Comparison of ENCODE assay signal across 8 cellular contexts in the genomic region with DNA sequence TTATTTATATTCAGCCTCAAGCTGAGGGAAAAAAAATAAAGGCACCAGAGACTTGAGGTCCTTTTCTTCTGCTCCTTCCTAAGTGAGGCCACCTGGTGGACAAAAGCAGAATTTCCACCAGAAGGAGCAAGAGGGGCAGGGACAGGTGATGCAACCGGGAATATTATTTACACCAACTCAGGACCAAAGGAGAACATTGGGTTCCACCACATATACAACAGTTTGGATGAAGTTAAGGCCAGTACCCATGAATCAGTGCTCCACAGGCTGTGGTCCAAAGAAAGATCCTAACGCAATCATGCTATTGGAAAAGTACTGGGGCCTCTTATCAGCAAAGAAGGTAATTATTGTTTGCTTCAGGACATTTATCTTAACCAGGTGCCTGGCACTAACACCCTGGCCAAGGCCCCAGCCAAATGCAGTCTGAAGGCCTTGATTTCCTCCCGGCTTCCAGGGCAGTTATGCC. TPM values are rescaled to one million over a fixed set of nuclear protein-coding genes. Genes with fewer than 3 reads are reported as not detected.
DNase-seq lines count a peak whose midpoint lies in the region; ATAC-seq and TF ChIP-seq lines count a peak whose summit lies in the region.

No MANE protein-coding gene starts in this region.

- H3K4me1 ChIP-seq in trophoblast cell (ENCODE audit: control insufficient read depth in 1 of 2, insufficient read depth in 2 of 2, low read length in 2 of 2) (peaks cover 7 to 9% of the 10 kb centered on the region in 2 experiments), vagina (peaks cover 22% of the 10 kb centered on the region)

- peaks cover 3% of the 10 kb centered on the region for H3K79me2 ChIP-seq in trophoblast cell (ENCODE audit: control insufficient read depth, insufficient read depth, low read length, poor library complexity)

- no peak overlapping the region for H2BK12ac ChIP-seq in trophoblast cell (ENCODE audit: low read length)

- H3K79me1 ChIP-seq in trophoblast cell (ENCODE audit: low read length), result peaks cover 13% of the 10 kb centered on the region

- no peak overlapping the region for H3K14ac ChIP-seq in trophoblast cell (ENCODE audit: low read length)

- H3K36me3 ChIP-seq in trophoblast cell (ENCODE audit: control insufficient read depth in 1 of 2, insufficient read depth in 2 of 2, low read length in 2 of 2), result peaks cover 7% of the 10 kb centered on the region in 2 experiments
- H3K36me3 ChIP-seq in vagina, result peaks cover 0 to 27% of the 10 kb centered on the region in 2 donors

- no peak overlapping the region for H2AK5ac ChIP-seq in trophoblast cell (ENCODE audit: low read length)

- H3K9ac ChIP-seq in trophoblast cell (ENCODE audit: low read length), result no peak overlapping the region

- ATAC-seq in HG02798 (IDR thresholded peaks at IDR 0.05; ENCODE audit: poor library complexity, unreplicated experiment), result no peak

- CTCF ChIA-PET in RWPE1 (lab: Yijun Ruan, JAX), result interaction anchor here (0.6 to 1.1 kb wide), 2 partner anchors 63 to 824 kb away, joined by 3 read pairs; no protein-coding TSS in a partner anchor

- no peak overlapping the region for H3K18ac ChIP-seq in trophoblast cell (ENCODE audit: low read length)

- H3K27me3 ChIP-seq in trophoblast cell (ENCODE audit: insufficient read depth, low read length) (no peaks in the 10 kb centered on the region), vagina (no peaks in the 10 kb centered on the region)

- H3K4me3 ChIP-seq in trophoblast cell (ENCODE audit: low read depth, low read length), result no peak overlapping the region
- peak overlapping the region in 1 of 2 donors; percentile 61 for H3K4me3 ChIP-seq in vagina

- H3K9me3 ChIP-seq in trophoblast cell (ENCODE audit: insufficient read depth, low read depth, low read length) (no peaks in the 10 kb centered on the region), vagina (no peaks in the 10 kb centered on the region)

- no peak overlapping the region for H4K8ac ChIP-seq in trophoblast cell (ENCODE audit: low read depth, low read length)

- H4K91ac ChIP-seq in trophoblast cell (ENCODE audit: low read depth, low read length), result no peak overlapping the region

- TF ChIP-seq CTCF in RWPE1 (conservative IDR thresholded peaks at IDR 0.05; ENCODE audit: low read depth) (peak; percentile 70), vagina (IDR thresholded peaks at IDR 0.05) (peak; percentile 47 to 88 (median 66))

- no peak overlapping the region for H2BK120ac ChIP-seq in trophoblast cell (ENCODE audit: insufficient read depth, low read length, poor library complexity)

- no peak overlapping the region for H3K23ac ChIP-seq in trophoblast cell (ENCODE audit: low read length)

- POLR2A ChIA-PET in RWPE1 (lab: Yijun Ruan, JAX; ENCODE audit: low non-redundant PET), result interaction anchor here (0.6 kb wide), 1 partner anchor 58 kb away, joined by 3 read pairs; a partner anchor contains a TSS

- H2AFZ ChIP-seq in trophoblast cell (ENCODE audit: insufficient read depth, low read length, poor library complexity), result no peak overlapping the region

- H4K12ac ChIP-seq in trophoblast cell (ENCODE audit: low read depth, low read length), result no peak overlapping the region

- TF ChIP-seq POLR2A in vagina (IDR thresholded peaks at IDR 0.05), result no peak

- DNase-seq in DMS53 treated with DMSO at 0.1 percent for 48 hours (lab: John Stamatoyannopoulos, UW; ENCODE audit: unreplicated experiment) (peak; percentile 78), KG1 (lab: John Stamatoyannopoulos, UW) (peak; percentile 17), RWPE1 (ENCODE audit: low spot score) (peak; percentile 57), head of caudate nucleus (peak in 38 of 42 donors; percentile 39 to 89 (median 74)), trophoblast cell (peak; percentile 61 to 86), vagina (ENCODE audit: extremely low spot score in 2 of 2) (peak in 1 of 2 donors; percentile 92)
- peak; percentile 64 for DNase-seq in activated naive CD4-positive, alpha-beta T cell treated with anti-CD3 and anti-CD28 coated beads, Interleukin-2, amount 50 U/mL, for 16 hours

- no CpG with 5 or more reads among the region's 3 CpGs for WGBS in trophoblast cell (ENCODE audit: extremely low coverage, insufficient coverage, insufficient read length)

- no peak overlapping the region for H2BK5ac ChIP-seq in trophoblast cell (ENCODE audit: low read depth, low read length, poor library complexity)

- H3K27ac ChIP-seq in RWPE1 (peak overlapping the region; percentile 85), trophoblast cell (ENCODE audit: low read depth, low read length) (no peak overlapping the region), vagina (peak overlapping the region; percentile 98)

- intact Hi-C loops in head of caudate nucleus (cut with DNase I) (no loop called here), vagina (cut with DNase I) (loop anchor here (1.0 kb wide), 1 partner anchor 58 kb away; no protein-coding TSS in a partner anchor)

- no peak overlapping the region for H3K4me2 ChIP-seq in trophoblast cell (ENCODE audit: low read length)

- no peak overlapping the region for H3K4ac ChIP-seq in trophoblast cell (ENCODE audit: low read depth, low read length)

RNA-seq across cellular contexts. Expression of a gene that starts 57.4 kb away (rescaled TPM):
- 16.0 and 16.8 TPM in 2 replicates for polyA plus RNA-seq in trophoblast cell (2013)
- total RNA-seq in vagina, result 780 TPM

RNA-seq across cellular contexts. Expression of a gene that starts 59.3 kb away (rescaled TPM):
- not detected in 2 replicates for polyA plus RNA-seq in trophoblast cell (2013)
- not detected for total RNA-seq in vagina
